ENCODE assay signal across 14 cellular contexts in the genomic region with DNA sequence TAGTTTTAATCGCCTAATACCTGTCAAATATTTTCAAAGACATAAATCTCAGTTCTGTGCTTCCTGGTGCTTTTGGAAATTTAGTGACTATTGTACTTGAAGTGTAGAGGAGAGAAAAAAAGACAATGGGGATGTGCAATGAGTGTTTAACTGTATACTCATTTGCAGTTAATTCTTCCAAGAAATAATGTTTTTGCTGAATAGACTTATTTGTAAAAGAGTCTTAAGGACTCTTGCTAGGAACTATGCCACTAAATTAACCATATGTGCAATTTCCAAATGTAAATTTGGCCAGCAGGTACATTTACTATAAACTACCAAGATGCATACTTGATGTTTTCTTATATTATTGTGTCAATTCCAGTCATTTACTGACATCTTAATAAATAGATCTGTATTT. TPM values are rescaled to one million over a fixed set of nuclear protein-coding genes. Genes with fewer than 3 reads are reported as not detected.
DNase-seq lines count a peak whose midpoint lies in the region; ATAC-seq, FAIRE-seq and TF ChIP-seq lines count a peak whose summit lies in the region.
"Had no signal": no experiment of that assay in that cellular context is flagged by ENCODE, and none has a peak within 500 bp of the region (broad histone marks: within the 10 kb centered on the region; RNA-seq: fewer than 3 reads in every experiment).

No MANE protein-coding gene starts in this region.

- H3K4me3 Mint-ChIP-seq in CD4-positive, alpha-beta T cell, result peak overlapping the region; percentile 97
- H3K4me3 Mint-ChIP-seq in naive thymus-derived CD8-positive, alpha-beta T cell, result peak overlapping the region in 9 of 10 donors; percentile 55 to 100 (median 99)

- no peak for DNase-seq in CD4-positive, alpha-beta T cell
- DNase-seq in GM12878 (ENCODE audit: low read depth, low spot score), result no peak
- DNase-seq in naive thymus-derived CD8-positive, alpha-beta T cell, result no peak
- no peak for DNase-seq in GM20000 (ENCODE audit: low spot score)
- DNase-seq in RCC 7860 (ENCODE audit: low spot score), result no peak
- DNase-seq in uterus, result no peak
- DNase-seq: activated T-cell treated with anti-CD3 and anti-CD28 coated beads, Interleukin-2, amount 50 U/mL, for 72 hours; body of pancreas; NCI-H446 had no signal

- intact Hi-C loops in CD4-positive, alpha-beta T cell (cut with DNase I, micrococcal nuclease), result loop anchor here in 1 of 2 experiments (2.0 to 5.0 kb wide), 2 partner anchors 830 to 918 kb away; a partner anchor contains a TSS
- intact Hi-C loops in GM12878 (cut with micrococcal nuclease; ENCODE audit: unreplicated experiment) (no loop called here), uterus (cut with DNase I; ENCODE audit: low total_unique reads) (no loop called here)

- TF ChIP-seq EP300 in GM12878 (IDR thresholded peaks at IDR 0.05; ENCODE audit: borderline replicate concordance in 1 of 2, control insufficient read depth in 1 of 2, low read depth in 2 of 2, low read length in 2 of 2), result no peak

- H3K27me3 Mint-ChIP-seq in CD4-positive, alpha-beta T cell, result peaks cover 4% of the 10 kb centered on the region
- H3K27me3 Mint-ChIP-seq in naive thymus-derived CD8-positive, alpha-beta T cell, result peaks cover 0 to 7% (median 0%) of the 10 kb centered on the region in 5 donors

- H3K4me1 ChIP-seq in HUES6 (ENCODE audit: control insufficient read depth, insufficient read depth, low read length), result no peaks in the 10 kb centered on the region; the same call in 1 of the 2 replicates
- no peaks in the 10 kb centered on the region; the same call in 1 of the 2 replicates for H3K4me1 ChIP-seq in GM12878 (ENCODE audit: control insufficient read depth, insufficient read depth, low read length)
- peaks cover 0 to 6% of the 10 kb centered on the region in 2 donors for H3K4me1 ChIP-seq in uterus

- CTCF ChIA-PET in CD4-positive, alpha-beta T cell (lab: Charles Lee), result no interaction called here
- CTCF ChIA-PET in GM12878 (lab: Yijun Ruan, JAX), result no interaction called here

- no peak for TF ChIP-seq CTCF in CD4-positive, alpha-beta T cell (IDR thresholded peaks at IDR 0.05)
- TF ChIP-seq CTCF in GM12878 (IDR thresholded peaks at IDR 0.05 in 2 of 3, conservative IDR thresholded peaks at IDR 0.05 in 1 of 3; ENCODE audit: control insufficient read depth in 2 of 3, extremely low read depth in 1 of 3, insufficient read depth in 1 of 3, low read depth in 3 of 3, low read length in 3 of 3) (no peak), GM20000 (IDR thresholded peaks at IDR 0.05; ENCODE audit: extremely low read depth, missing control alignments) (no peak), uterus (IDR thresholded peaks at IDR 0.05) (no peak)

- H3K9me3 ChIP-seq in CD4-positive, alpha-beta T cell (ENCODE audit: control insufficient read depth, low read length), result no peaks in the 10 kb centered on the region
- H3K9me3 ChIP-seq in HUES6 (ENCODE audit: control insufficient read depth, insufficient read depth, low read depth, low read length) (peaks cover 2% of the 10 kb centered on the region; the same call in 1 of the 2 replicates), GM12878 (replicated peaks; ENCODE audit: control insufficient read depth, insufficient read depth, low read length) (no peaks in the 10 kb centered on the region), uterus (no peaks in the 10 kb centered on the region)
- H3K9me3 ChIP-seq: body of pancreas had no signal

- no peaks in the 10 kb centered on the region for H3K27me3 ChIP-seq in CD4-positive, alpha-beta T cell (ENCODE audit: control insufficient read depth, insufficient read depth, low read length)
- no peaks in the 10 kb centered on the region for H3K27me3 ChIP-seq in HUES6 (ENCODE audit: control insufficient read depth, insufficient read depth, low read length)
- H3K27me3 ChIP-seq in GM12878 (replicated peaks in 1 of 2; ENCODE audit: control insufficient read depth in 2 of 2, insufficient read depth in 2 of 2, low read length in 1 of 2), result no peaks in the 10 kb centered on the region
- H3K27me3 ChIP-seq in uterus, result no peaks in the 10 kb centered on the region
- H3K27me3 ChIP-seq: body of pancreas had no signal

- no peaks in the 10 kb centered on the region for H4K20me1 ChIP-seq in GM12878 (ENCODE audit: control insufficient read depth, insufficient read depth)

- no peak for TF ChIP-seq POLR2A in GM12878 (IDR thresholded peaks at IDR 0.05; ENCODE audit: low read depth, low read length)
- TF ChIP-seq POLR2A in uterus (IDR thresholded peaks at IDR 0.05), result no peak

- H3K9me3 Mint-ChIP-seq in CD4-positive, alpha-beta T cell, result no peaks in the 10 kb centered on the region
- no peaks in the 10 kb centered on the region for H3K9me3 Mint-ChIP-seq in naive thymus-derived CD8-positive, alpha-beta T cell
- H3K9me3 Mint-ChIP-seq: activated T-cell treated with anti-CD3 and anti-CD28 coated beads, Interleukin-2, amount 50 U/mL, for 72 hours had no signal

- peaks cover 18% of the 10 kb centered on the region for H3K36me3 Mint-ChIP-seq in CD4-positive, alpha-beta T cell (ENCODE audit: low read depth)
- H3K36me3 Mint-ChIP-seq in naive thymus-derived CD8-positive, alpha-beta T cell, result peaks cover 0 to 5% (median 5%) of the 10 kb centered on the region in 3 donors

- H3K27ac Mint-ChIP-seq in CD4-positive, alpha-beta T cell, result no peak overlapping the region
- no peak overlapping the region for H3K27ac Mint-ChIP-seq in naive thymus-derived CD8-positive, alpha-beta T cell
- H3K27ac Mint-ChIP-seq: activated T-cell treated with anti-CD3 and anti-CD28 coated beads, Interleukin-2, amount 50 U/mL, for 72 hours had no signal

- H3K9ac ChIP-seq in HUES6 (ENCODE audit: low read length), result no peak overlapping the region
- no peak overlapping the region for H3K9ac ChIP-seq in GM12878 (ENCODE audit: control insufficient read depth, insufficient read depth, low read length)

- no peak overlapping the region for H2AFZ ChIP-seq in GM12878 (ENCODE audit: control insufficient read depth, low read depth, low read length)

- SMC1A ChIA-PET in GM12878 (lab: Charles Lee; ENCODE audit: uncharacterized antibody, unreplicated experiment), result no interaction called here

- RAD21 ChIA-PET in GM12878 (lab: Charles Lee; ENCODE audit: unreplicated experiment), result no interaction called here

- WGBS in GM12878 (ENCODE audit: insufficient coverage, insufficient replicate concordance, low lambda C conversion rate, missing lambda C conversion rate), result 94% methylated on average over 1 of the region's 1 CpG

- H3K79me2 ChIP-seq in GM12878 (ENCODE audit: control insufficient read depth, insufficient read depth, low read length), result peaks cover 17% of the 10 kb centered on the region

- in situ Hi-C loops in GM12878 (cut with MboI), result no loop called here

- no peak for TF ChIP-seq RAD21 in GM12878 (IDR thresholded peaks at IDR 0.05; ENCODE audit: insufficient read depth, low read depth, low read length)

- POLR2A ChIA-PET in CD4-positive, alpha-beta T cell (lab: Charles Lee), result no interaction called here
- POLR2A ChIA-PET in GM12878 (lab: Charles Lee), result no interaction called here
- POLR2A ChIA-PET in naive thymus-derived CD8-positive, alpha-beta T cell (lab: Charles Lee), result no interaction called here

- H3K4me3 ChIP-seq in HUES6 (ENCODE audit: low read depth, low read length), result peak overlapping the region; percentile 92; the same call in 1 of the 2 replicates
- H3K4me3 ChIP-seq in GM12878, result no peak overlapping the region
- H3K4me3 ChIP-seq in uterus, result no peak overlapping the region
- H3K4me3 ChIP-seq: body of pancreas had no signal

- peaks cover 71% of the 10 kb centered on the region for H3K4me1 Mint-ChIP-seq in CD4-positive, alpha-beta T cell (ENCODE audit: low read depth)
- H3K4me1 Mint-ChIP-seq in naive thymus-derived CD8-positive, alpha-beta T cell, result peaks cover 31 to 62% (median 58%) of the 10 kb centered on the region in 4 donors

- no peak for ATAC-seq in CD4-positive, alpha-beta T cell (ENCODE audit: poor library complexity)
- ATAC-seq in GM12878, result no peak
- no peak for ATAC-seq in naive thymus-derived CD8-positive, alpha-beta T cell
- ATAC-seq in GM18858 (IDR thresholded peaks at IDR 0.05; ENCODE audit: unreplicated experiment), result no peak
- ATAC-seq: activated T-cell treated with anti-CD3 and anti-CD28 coated beads, Interleukin-2, amount 50 U/mL, for 72 hours; body of pancreas; sciatic nerve had no signal

- peak overlapping the region; percentile 81 for H3K4me2 ChIP-seq in GM12878 (ENCODE audit: control insufficient read depth, insufficient read depth)

- no peak overlapping the region for H3K27ac ChIP-seq in CD4-positive, alpha-beta T cell (ENCODE audit: low read depth, low read length)
- no peak overlapping the region for H3K27ac ChIP-seq in HUES6 (ENCODE audit: low read depth, low read length)
- H3K27ac ChIP-seq in GM12878 (ENCODE audit: control insufficient read depth, insufficient read depth), result no peak overlapping the region
- no peak overlapping the region for H3K27ac ChIP-seq in uterus

- no TSS peak for BruUV-seq in GM12878 (replicated peaks; lab: Mats Ljungman, UMichigan)

- no peaks in the 10 kb centered on the region for H3K36me3 ChIP-seq in HUES6 (ENCODE audit: control insufficient read depth, insufficient read depth, low read length)
- no peaks in the 10 kb centered on the region for H3K36me3 ChIP-seq in GM12878 (ENCODE audit: control insufficient read depth in 2 of 2, insufficient read depth in 2 of 2, low read length in 1 of 2)
- H3K36me3 ChIP-seq in uterus, result no peaks in the 10 kb centered on the region

- FAIRE-seq in GM12878 (lab: Jason Lieb, UNC) (no peak), RCC 7860 (lab: Jason Lieb, UNC) (no peak)

RNA-seq across cellular contexts. Expression of a gene that starts 2.0 kb away (rescaled TPM):
- total RNA-seq in CD4-positive, alpha-beta T cell, result 10 to 100 TPM; 24.7 to 31.5 TPM
- total RNA-seq in GM12878 (2013; cell fraction: nucleolus; rRNA removed), result 17.1 and 18.4 TPM in 2 replicates
- total RNA-seq in GM12878 (2014; rRNA removed) (14.9 and 17.5 TPM in 2 replicates), GM12878 (2014; rRNA removed; fragmentation: Illumina TruSeq; extraction: Trizol) (26.5 and 27.7 TPM in 2 replicates), GM12878 (2021) (26.8 and 28.4 TPM in 2 replicates), uterus (10 to 100 TPM; 12.6 to 59.4 (median 41.6) TPM)
- polyA plus RNA-seq in GM12878 (2011; ENCODE audit: low read depth), result 10.6 TPM
- polyA plus RNA-seq in GM12878 (2011; rRNA removed) (20.2 and 30.4 TPM in 2 replicates), GM12878 (2014; fragmentation: Illumina TruSeq; extraction: Trizol) (26.7 and 34.6 TPM in 2 replicates), GM12878 (2014; fragmentation: Nextera tagmentation; extraction: Ambion mirVana) (10 to 100 TPM; 15.7 to 22.5 TPM), GM12878 (2014; rRNA removed) (12.7 and 15.8 TPM in 2 replicates), GM12878 (2016; fragmentation: Nextera tagmentation; extraction: Ambion mirVana) (10 to 100 TPM; 42.1 to 54.8 TPM)
- polyA plus RNA-seq in GM12878 (2011; cell fraction: cytosol; rRNA removed), result 10.5 and 12.5 TPM in 2 replicates
- 8.7 and 10.7 TPM in 2 replicates for polyA plus RNA-seq in GM12878 (2011; cell fraction: nucleus; rRNA removed)
- polyA plus RNA-seq in GM12878 (2012), result 16.2 and 20.6 TPM in 2 replicates
- 3.3 and 5.9 TPM in 2 replicates for polyA minus RNA-seq in GM12878 (2011; rRNA and poly(A)+ RNA removed)
- 5.6 and 6.8 TPM in 2 replicates for polyA minus RNA-seq in GM12878 (2011; cell fraction: cytosol; rRNA and poly(A)+ RNA removed)
- polyA minus RNA-seq in GM12878 (2011; cell fraction: nucleus; rRNA and poly(A)+ RNA removed), result 6.4 and 8.9 TPM in 2 replicates
- total RNA-seq in naive thymus-derived CD8-positive, alpha-beta T cell, result 10 to 100 TPM; 25.6 to 27.3 TPM
- 10 to 100 TPM; 41.8 to 57.0 (median 48.6) TPM for polyA plus RNA-seq in naive thymus-derived CD8-positive, alpha-beta T cell

RNA-seq across cellular contexts. Expression of a gene that starts 47.3 kb away (rescaled TPM):
- total RNA-seq in CD4-positive, alpha-beta T cell, result not detected
- not detected in 2 replicates for total RNA-seq in GM12878 (2013; cell fraction: nucleolus; rRNA removed)
- total RNA-seq in GM12878 (2014; rRNA removed), result not detected in 2 replicates
- total RNA-seq in GM12878 (2014; rRNA removed; fragmentation: Illumina TruSeq; extraction: Trizol), result not detected in 2 replicates
- total RNA-seq in GM12878 (2021), result not detected in 2 replicates
- not detected for polyA plus RNA-seq in GM12878 (2011; ENCODE audit: low read depth)
- not detected in 2 replicates for polyA plus RNA-seq in GM12878 (2011; rRNA removed)
- not detected in 2 replicates for polyA plus RNA-seq in GM12878 (2011; cell fraction: cytosol; rRNA removed)
- not detected in 2 replicates for polyA plus RNA-seq in GM12878 (2011; cell fraction: nucleus; rRNA removed)
- not detected in 2 replicates for polyA plus RNA-seq in GM12878 (2012)
- not detected in 2 replicates for polyA plus RNA-seq in GM12878 (2014; fragmentation: Illumina TruSeq; extraction: Trizol)
- polyA plus RNA-seq in GM12878 (2014; fragmentation: Nextera tagmentation; extraction: Ambion mirVana), result under 1 TPM in 1 of 2 experiments, not detected in 1; 0.04 TPM
- polyA plus RNA-seq in GM12878 (2014; rRNA removed), result not detected in 2 replicates
- not detected for polyA plus RNA-seq in GM12878 (2016; fragmentation: Nextera tagmentation; extraction: Ambion mirVana)
- polyA minus RNA-seq in GM12878 (2011; rRNA and poly(A)+ RNA removed), result not detected in 2 replicates
- polyA minus RNA-seq in GM12878 (2011; cell fraction: cytosol; rRNA and poly(A)+ RNA removed), result not detected in 2 replicates
- not detected in 2 replicates for polyA minus RNA-seq in GM12878 (2011; cell fraction: nucleus; rRNA and poly(A)+ RNA removed)
- not detected for total RNA-seq in naive thymus-derived CD8-positive, alpha-beta T cell
- not detected for polyA plus RNA-seq in naive thymus-derived CD8-positive, alpha-beta T cell
- total RNA-seq in uterus, result not detected
- total RNA-seq: activated T-cell treated with anti-CD3 and anti-CD28 coated beads, Interleukin-2, amount 50 U/mL, for 72 hours; body of pancreas; mononuclear cell; sciatic nerve; temporal lobe had no signal
